In the genomic region with DNA sequence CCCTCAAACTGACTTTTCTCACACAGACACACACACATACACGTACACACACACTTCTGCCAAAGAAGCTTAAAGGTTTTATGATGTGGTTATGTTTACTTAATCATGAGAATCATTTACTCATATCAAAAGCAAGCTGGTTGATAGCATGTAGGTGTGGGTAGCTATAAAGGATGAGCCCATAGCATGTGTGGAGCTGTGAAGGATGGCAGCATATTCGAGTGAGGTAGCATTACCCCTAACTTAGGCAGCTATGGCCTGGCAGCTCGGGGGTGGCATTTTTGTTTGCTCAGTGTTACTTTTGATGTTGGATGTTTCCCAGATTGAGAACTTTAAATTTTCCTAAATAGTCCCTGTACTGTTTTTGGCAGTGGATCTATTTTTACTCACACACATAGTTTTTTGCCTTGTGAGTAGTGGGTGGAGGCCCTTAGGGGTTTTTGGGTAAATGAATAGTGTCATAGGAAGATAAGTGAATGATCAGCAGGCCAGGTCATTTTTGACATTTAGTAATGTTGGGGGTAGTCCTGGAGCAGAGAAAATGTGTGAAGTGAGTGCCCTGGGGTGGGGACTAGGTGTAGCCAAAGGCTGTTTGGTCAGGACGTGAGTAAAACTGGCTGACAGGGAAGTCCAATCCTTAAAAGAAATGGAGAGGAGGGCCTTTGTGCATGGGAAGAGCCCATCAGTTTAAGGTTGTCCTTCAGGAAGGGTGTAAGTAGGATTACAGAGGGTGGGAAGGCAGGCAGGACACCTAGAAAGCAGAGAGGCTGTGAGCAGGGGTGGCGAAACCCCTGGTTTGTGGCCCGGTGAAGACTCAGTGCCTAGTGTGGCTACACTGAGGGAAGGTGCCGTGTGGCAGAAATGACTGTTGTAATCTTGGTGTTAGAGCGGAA, we compare ENCODE assay signal across 9 cellular contexts. TPM values are rescaled to one million over a fixed set of nuclear protein-coding genes. Genes with fewer than 3 reads are reported as not detected.
DNase-seq lines count a peak whose midpoint lies in the region; ATAC-seq and TF ChIP-seq lines count a peak whose summit lies in the region.
"Had no signal": no experiment of that assay in that cellular context is flagged by ENCODE, and none has a peak within 500 bp of the region (broad histone marks: within the 10 kb centered on the region; RNA-seq: fewer than 3 reads in every experiment).

No MANE protein-coding gene starts in this region.

- H3K27me3 ChIP-seq in CD8-positive, alpha-beta memory T cell (ENCODE audit: insufficient read depth, low read length, poor library complexity, severe bottlenecking) = no peaks in the 10 kb centered on the region
- H3K27me3 ChIP-seq in endodermal cell (ENCODE audit: control insufficient read depth, insufficient read depth, low read length, poor library complexity, severe bottlenecking) = no peaks in the 10 kb centered on the region
- H3K27me3 ChIP-seq in trophoblast cell (ENCODE audit: insufficient read depth, low read length) = no peaks in the 10 kb centered on the region

- H2BK5ac ChIP-seq in trophoblast cell (ENCODE audit: low read depth, low read length, poor library complexity) = no peak overlapping the region

- H4K91ac ChIP-seq in trophoblast cell (ENCODE audit: low read depth, low read length) = no peak overlapping the region

- peak overlapping the region in 7 of 8 donors; percentile 55 to 97 (median 85) for H3K27ac Mint-ChIP-seq in CD8-positive, alpha-beta memory T cell
- peak overlapping the region; percentile 2 for H3K27ac Mint-ChIP-seq in endodermal cell

- H4K12ac ChIP-seq in trophoblast cell (ENCODE audit: low read depth, low read length) = peak overlapping the region; percentile 77

- no peak overlapping the region for H3K18ac ChIP-seq in trophoblast cell (ENCODE audit: low read length)

- H3K27ac ChIP-seq in CD8-positive, alpha-beta memory T cell (ENCODE audit: low read depth, low read length) = no peak overlapping the region
- no peak overlapping the region for H3K27ac ChIP-seq in endodermal cell (ENCODE audit: low read depth, low read length)
- H3K27ac ChIP-seq in trophoblast cell (ENCODE audit: low read depth, low read length) = no peak overlapping the region
- no peak overlapping the region for H3K27ac ChIP-seq in substantia nigra (ENCODE audit: low read depth, low read length, poor library complexity, severe bottlenecking)

- H2AK5ac ChIP-seq in trophoblast cell (ENCODE audit: low read length) = no peak overlapping the region

- CTCF ChIA-PET in CD8-positive, alpha-beta memory T cell (lab: Charles Lee) = interaction anchor here (1.0 to 2.6 kb wide), 4 partner anchors 19 to 286 kb away, joined by 4 to 10 read pairs (median 6); no protein-coding TSS in a partner anchor

- H3K4me1 ChIP-seq in CD8-positive, alpha-beta memory T cell (ENCODE audit: insufficient read depth, low read length) = peaks cover 53% of the 10 kb centered on the region
- peaks cover 3% of the 10 kb centered on the region for H3K4me1 ChIP-seq in endodermal cell (ENCODE audit: control insufficient read depth, insufficient read depth, low read length)
- no peaks in the 10 kb centered on the region for H3K4me1 ChIP-seq in trophoblast cell (ENCODE audit: control insufficient read depth in 1 of 2, insufficient read depth in 2 of 2, low read length in 2 of 2)

- TF ChIP-seq CTCF in endodermal cell (conservative IDR thresholded peaks at IDR 0.05) = no peak

- H3K4me3 Mint-ChIP-seq in CD8-positive, alpha-beta memory T cell = peak overlapping the region in 6 of 7 donors; percentile 7 to 74 (median 28)
- no peak overlapping the region for H3K4me3 Mint-ChIP-seq in endodermal cell

- H2BK120ac ChIP-seq in trophoblast cell (ENCODE audit: insufficient read depth, low read length, poor library complexity) = no peak overlapping the region

- H3K9ac ChIP-seq in endodermal cell (ENCODE audit: extremely low read depth, low read length, poor library complexity, severe bottlenecking) = no peak overlapping the region
- H3K9ac ChIP-seq in trophoblast cell (ENCODE audit: low read length) = no peak overlapping the region

- peaks cover 18% of the 10 kb centered on the region for H3K79me2 ChIP-seq in trophoblast cell (ENCODE audit: control insufficient read depth, insufficient read depth, low read length, poor library complexity)

- H3K36me3 ChIP-seq in CD8-positive, alpha-beta memory T cell (ENCODE audit: insufficient read depth, low read length) = peaks cover 6% of the 10 kb centered on the region
- peaks cover 93% of the 10 kb centered on the region for H3K36me3 ChIP-seq in endodermal cell (ENCODE audit: control insufficient read depth, insufficient read depth, low read length)
- H3K36me3 ChIP-seq in trophoblast cell (ENCODE audit: control insufficient read depth in 1 of 2, insufficient read depth in 2 of 2, low read length in 2 of 2) = peaks cover 24 to 37% of the 10 kb centered on the region in 2 experiments

- peak; percentile 32 for ATAC-seq in SK-N-SH treated with all-trans-retinoic acid at 6 μM for 48 hours
- no peak for ATAC-seq in GM21576 (IDR thresholded peaks at IDR 0.05; ENCODE audit: unreplicated experiment)
- ATAC-seq in GM19467 (IDR thresholded peaks at IDR 0.05; ENCODE audit: unreplicated experiment) = no peak

- H2BK12ac ChIP-seq in trophoblast cell (ENCODE audit: low read length) = no peak overlapping the region

- H3K4me2 ChIP-seq in trophoblast cell (ENCODE audit: low read length) = no peak overlapping the region

- H3K79me1 ChIP-seq in trophoblast cell (ENCODE audit: low read length) = no peaks in the 10 kb centered on the region

- 88 to 91% methylated on average over 3 to 7 of the region's 8 CpGs for WGBS in endodermal cell (ENCODE audit: insufficient coverage in 1 of 2, insufficient read length in 1 of 2), 2 experiments
- WGBS in trophoblast cell (ENCODE audit: extremely low coverage, insufficient coverage, insufficient read length) = no CpG with 5 or more reads among the region's 8 CpGs

- POLR2A ChIA-PET in CD8-positive, alpha-beta memory T cell (lab: Charles Lee) = interaction anchor here (0.6 kb wide), 1 partner anchor 73 kb away, joined by 3 read pairs; no protein-coding TSS in a partner anchor

- H3K14ac ChIP-seq in trophoblast cell (ENCODE audit: low read length) = no peak overlapping the region

- no peak overlapping the region for H4K8ac ChIP-seq in trophoblast cell (ENCODE audit: low read depth, low read length)

- H2AFZ ChIP-seq in trophoblast cell (ENCODE audit: insufficient read depth, low read length, poor library complexity) = no peak overlapping the region

- H3K27me3 Mint-ChIP-seq in CD8-positive, alpha-beta memory T cell = no peaks in the 10 kb centered on the region
- no peaks in the 10 kb centered on the region for H3K27me3 Mint-ChIP-seq in endodermal cell (ENCODE audit: insufficient read depth)

- no peak overlapping the region for H3K4me3 ChIP-seq in CD8-positive, alpha-beta memory T cell (ENCODE audit: low read length)
- no peak overlapping the region for H3K4me3 ChIP-seq in endodermal cell (ENCODE audit: low read length)
- no peak overlapping the region for H3K4me3 ChIP-seq in trophoblast cell (ENCODE audit: low read depth, low read length)

- H3K36me3 Mint-ChIP-seq in CD8-positive, alpha-beta memory T cell = peaks cover 0 to 48% (median 8%) of the 10 kb centered on the region in 3 donors
- H3K36me3 Mint-ChIP-seq in endodermal cell (ENCODE audit: low read depth) = peaks cover 54% of the 10 kb centered on the region

- no peaks in the 10 kb centered on the region for H3K9me3 ChIP-seq in CD8-positive, alpha-beta memory T cell (ENCODE audit: low read length)
- H3K9me3 ChIP-seq in endodermal cell (ENCODE audit: control insufficient read depth, low read length) = no peaks in the 10 kb centered on the region
- H3K9me3 ChIP-seq in trophoblast cell (ENCODE audit: insufficient read depth, low read depth, low read length) = no peaks in the 10 kb centered on the region

- DNase-seq in CD8-positive, alpha-beta memory T cell = no peak
- DNase-seq in endodermal cell (no peak), trophoblast cell (no peak), substantia nigra (lab: John Stamatoyannopoulos, UW) (no peak), ecto neural progenitor cell (ENCODE audit: low spot score) (no peak)
- DNase-seq: NCI-H1092 treated with DMSO at 0.1 percent for 48 hours had no signal

- H3K9me3 Mint-ChIP-seq in CD8-positive, alpha-beta memory T cell = no peaks in the 10 kb centered on the region
- no peaks in the 10 kb centered on the region for H3K9me3 Mint-ChIP-seq in endodermal cell

- peak overlapping the region; percentile 58 for H3K23ac ChIP-seq in trophoblast cell (ENCODE audit: low read length)

- peak overlapping the region; percentile 84 for H3K4ac ChIP-seq in trophoblast cell (ENCODE audit: low read depth, low read length)

- peaks cover 57 to 69% (median 65%) of the 10 kb centered on the region in 3 donors for H3K4me1 Mint-ChIP-seq in CD8-positive, alpha-beta memory T cell
- peaks cover 23% of the 10 kb centered on the region for H3K4me1 Mint-ChIP-seq in endodermal cell

TF ChIP-seq in SK-N-SH treated with all-trans-retinoic acid at 6 μM for 48 hours, 23 proteins besides CTCF, POLR2A, EP300 and RAD21 (continues in another document):
- TF ChIP-seq, protein P1, sequence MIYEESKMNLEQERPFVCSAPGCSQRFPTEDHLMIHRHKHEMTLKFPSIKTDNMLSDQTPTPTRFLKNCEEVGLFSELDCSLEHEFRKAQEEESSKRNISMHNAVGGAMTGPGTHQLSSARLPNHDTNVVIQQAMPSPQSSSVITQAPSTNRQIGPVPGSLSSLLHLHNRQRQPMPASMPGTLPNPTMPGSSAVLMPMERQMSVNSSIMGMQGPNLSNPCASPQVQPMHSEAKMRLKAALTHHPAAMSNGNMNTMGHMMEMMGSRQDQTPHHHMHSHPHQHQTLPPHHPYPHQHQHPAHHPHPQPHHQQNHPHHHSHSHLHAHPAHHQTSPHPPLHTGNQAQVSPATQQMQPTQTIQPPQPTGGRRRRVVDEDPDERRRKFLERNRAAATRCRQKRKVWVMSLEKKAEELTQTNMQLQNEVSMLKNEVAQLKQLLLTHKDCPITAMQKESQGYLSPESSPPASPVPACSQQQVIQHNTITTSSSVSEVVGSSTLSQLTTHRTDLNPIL (CRISPR knock-in tag; IDR thresholded peaks at IDR 0.05; ENCODE audit: low read depth) = no peak
- TF ChIP-seq TCF4 (CRISPR knock-in tag; IDR thresholded peaks at IDR 0.05; ENCODE audit: borderline replicate concordance) (no peak), ZFP3 (CRISPR knock-in tag; IDR thresholded peaks at IDR 0.05) (no peak), RARB (CRISPR knock-in tag; IDR thresholded peaks at IDR 0.05) (no peak), PPARA (CRISPR knock-in tag; IDR thresholded peaks at IDR 0.05; ENCODE audit: borderline replicate concordance) (no peak), GLIS3 (CRISPR knock-in tag; IDR thresholded peaks at IDR 0.05) (no peak), ZNF565 (CRISPR knock-in tag; conservative IDR thresholded peaks at IDR 0.05; ENCODE audit: low read depth) (no peak), ESRRG (CRISPR knock-in tag; IDR thresholded peaks at IDR 0.05) (no peak), TOX (CRISPR knock-in tag; IDR thresholded peaks at IDR 0.05; ENCODE audit: borderline replicate concordance) (no peak)

RNA-seq across cellular contexts. Expression of a gene that starts 7.1 kb away (rescaled TPM):
- 100 to 1,000 TPM; 185 to 198 TPM for total RNA-seq in CD8-positive, alpha-beta memory T cell
- polyA plus RNA-seq in CD8-positive, alpha-beta memory T cell = 113 TPM
- 100 to 1,000 TPM; 162 to 193 TPM for total RNA-seq in endodermal cell
- polyA plus RNA-seq in endodermal cell (2013, experiment 1 of 2) = 178 TPM
- 174 TPM for polyA plus RNA-seq in endodermal cell (2013, experiment 2 of 2)
- polyA plus RNA-seq in trophoblast cell (2013) = 139 TPM in 2 replicates
